Comparison of ENCODE assay signal across 19 cellular contexts in genomic region chr14:22820731-22821130, GRCh38. TPM values are rescaled to one million over a fixed set of nuclear protein-coding genes. Genes with fewer than 3 reads are reported as not detected.
DNase-seq lines count a peak whose midpoint lies in the region; ATAC-seq, FAIRE-seq and TF ChIP-seq lines count a peak whose summit lies in the region.
"Had no signal": no experiment of that assay in that cellular context is flagged by ENCODE, and none has a peak within 500 bp of the region (broad histone marks: within the 10 kb centered on the region; RNA-seq: fewer than 3 reads in every experiment).

No MANE protein-coding gene starts in this region.

- H3K27ac Mint-ChIP-seq in nephron: peak overlapping the region; percentile 91 to 93 (median 91)
- H3K27ac Mint-ChIP-seq: activated T-cell treated with anti-CD3 and anti-CD28 coated beads, Interleukin-2, amount 50 U/mL, for 72 hours; stimulated activated effector memory CD8-positive, alpha-beta T cell treated with anti-CD3 and anti-CD28 coated beads, Interleukin-12 subunit alpha, Interleukin-12 subunit beta, amount 100 ng/mL, for 72 hours had no signal

- no peak for ATAC-seq in GM19467 (IDR thresholded peaks at IDR 0.05; ENCODE audit: unreplicated experiment)
- ATAC-seq: activated T-cell treated with anti-CD3 and anti-CD28 coated beads, Interleukin-2, amount 50 U/mL, for 72 hours; stimulated activated effector memory CD8-positive, alpha-beta T cell treated with anti-CD3 and anti-CD28 coated beads, Interleukin-12 subunit alpha, Interleukin-12 subunit beta, amount 100 ng/mL, for 72 hours had no signal

- no peak for FAIRE-seq in frontal cortex (lab: Jason Lieb, UNC)
- FAIRE-seq: G401.6 had no signal

- H3K4me1 Mint-ChIP-seq in nephron: peaks cover 57% of the 10 kb centered on the region

- H3K4me3 Mint-ChIP-seq in nephron: no peak overlapping the region

- no peak overlapping the region for H3K4me3 ChIP-seq in choroid plexus epithelial cell (ENCODE audit: low read depth, low read length)
- H3K4me3 ChIP-seq: BLaER1 had no signal

- no peaks in the 10 kb centered on the region for H3K9me3 Mint-ChIP-seq in nephron
- H3K9me3 Mint-ChIP-seq: activated T-cell treated with anti-CD3 and anti-CD28 coated beads, Interleukin-2, amount 50 U/mL, for 72 hours; stimulated activated effector memory CD8-positive, alpha-beta T cell treated with anti-CD3 and anti-CD28 coated beads, Interleukin-12 subunit alpha, Interleukin-12 subunit beta, amount 100 ng/mL, for 72 hours had no signal

- H3K36me3 Mint-ChIP-seq in nephron (ENCODE audit: low read depth): no peaks in the 10 kb centered on the region
- H3K36me3 Mint-ChIP-seq: stimulated activated effector memory CD8-positive, alpha-beta T cell treated with anti-CD3 and anti-CD28 coated beads, Interleukin-12 subunit alpha, Interleukin-12 subunit beta, amount 100 ng/mL, for 72 hours had no signal

- peaks cover 2% of the 10 kb centered on the region for H3K27me3 Mint-ChIP-seq in nephron (ENCODE audit: low read depth)

- no peak for TF ChIP-seq CTCF in choroid plexus epithelial cell (conservative IDR thresholded peaks at IDR 0.05; ENCODE audit: low read depth, low read length)
- TF ChIP-seq CTCF in nephron (IDR thresholded peaks at IDR 0.05; ENCODE audit: unreplicated experiment in 3 of 3): no peak

- DNase-seq in EH (ENCODE audit: low read depth) (peak; percentile 66), NCI-H146 treated with DMSO at 0.1 percent for 48 hours (lab: John Stamatoyannopoulos, UW; ENCODE audit: unreplicated experiment) (peak; percentile 24), choroid plexus epithelial cell (ENCODE audit: low read depth) (peak; percentile 34), frontal cortex (ENCODE audit: low spot score in 2 of 2) (no peak)
- no peak for DNase-seq in stimulated activated CD4-positive, alpha-beta T cell treated with anti-CD3 and anti-CD28 coated beads, Interleukin-4, amount 100 ng/mL, for 4 hours
- DNase-seq in activated CD4-positive, alpha-beta T cell treated with anti-CD3 and anti-CD28 coated beads, Interleukin-2, amount 50 U/mL, for 1 hour: no peak
- DNase-seq: activated CD4-positive, alpha-beta T cell treated with anti-CD3 and anti-CD28 coated beads for 48 hours; activated T-cell treated with anti-CD3 and anti-CD28 coated beads, Interleukin-2, amount 50 U/mL, for 72 hours; amniotic stem cell; dermis blood vessel endothelial cell; GOT3; NCI-H2227 treated with DMSO at 0.1 percent for 48 hours; stimulated activated CD4-positive, alpha-beta T cell treated with anti-CD3 and anti-CD28 coated beads, Interleukin-4, amount 100 ng/mL, for 1 hour had no signal

RNA-seq across cellular contexts. Expression of gene SLC7A7, which starts 5.5 kb away (rescaled TPM):
- total RNA-seq in frontal cortex: 2.0 TPM
- total RNA-seq: T-helper 2 cell treated with Interferon-gamma antibody and Interleukin-4, amounts not matched to agents 100 ng/mL and 5 ng/mL, for 36 hours had no signal

RNA-seq across cellular contexts. Expression of gene MRPL52, which starts 9.0 kb away (rescaled TPM):
- 13.9 TPM for total RNA-seq in frontal cortex

RNA-seq across cellular contexts. Expression of gene MMP14, which starts 15.7 kb away (rescaled TPM):
- 6.9 TPM for total RNA-seq in frontal cortex

RNA-seq across cellular contexts. Expression of gene LRP10, which starts 50.8 kb away (rescaled TPM):
- total RNA-seq in frontal cortex: 2.9 TPM

RNA-seq across cellular contexts. Expression of gene OXA1L, which starts 54.2 kb away (rescaled TPM):
- 28.9 TPM for total RNA-seq in frontal cortex

Comparison
In these comparisons a context has a peak if more than half of its experiments do, and no peak if none do; other contexts are left out.
1. DNase-seq: peak in EH (single experiment), NCI-H146 treated with DMSO at 0.1 percent for 48 hours (single experiment) and choroid plexus epithelial cell (single experiment); none in stimulated activated CD4-positive, alpha-beta T cell treated with anti-CD3 and anti-CD28 coated beads, Interleukin-4, amount 100 ng/mL, for 4 hours (0 of 2), frontal cortex (0 of 2) and activated CD4-positive, alpha-beta T cell treated with anti-CD3 and anti-CD28 coated beads, Interleukin-2, amount 50 U/mL, for 1 hour (single experiment).